In genomic region chr19:10830941-10831779, GRCh38 we compare ENCODE assay signal across 22 cellular contexts. TPM values are rescaled to one million over a fixed set of nuclear protein-coding genes. Genes with fewer than 3 reads are reported as not detected.
"Had no signal": no experiment of that assay in that cellular context is flagged by ENCODE, and none has a peak within 500 bp of the region (broad histone marks: within the 10 kb centered on the region; RNA-seq: fewer than 3 reads in every experiment).

No MANE protein-coding gene starts in this region.

- H3K4me1 ChIP-seq: foreskin keratinocyte, right lobe of liver had no signal

- DNase-seq: activated B cell treated with CpG ODN at 0.5 μM for 24 hours; activated CD4-positive, alpha-beta memory T cell treated with anti-CD3 and anti-CD28 coated beads, Interleukin-2, amount 10 ng/mL, durations not matched to agents 7 days and 5 days; activated CD4-positive, alpha-beta T cell treated with anti-CD3 and anti-CD28 coated beads for 48 hours; activated CD8-positive, alpha-beta memory T cell treated with anti-CD3 and anti-CD28 coated beads, Interleukin-2, amount 10 ng/mL, durations not matched to agents 7 days and 5 days; activated naive CD4-positive, alpha-beta T cell; activated naive CD8-positive, alpha-beta T cell treated with anti-CD3 and anti-CD28 coated beads for 36 hours; activated T-cell treated with anti-CD3 and anti-CD28 coated beads, Interleukin-2, amount 50 U/mL, for 1 hour; amniotic stem cell; dorsolateral prefrontal cortex; endodermal cell; foreskin keratinocyte; small intestine; stimulated activated CD4-positive, alpha-beta T cell treated with anti-CD3 and anti-CD28 coated beads, Interleukin-15, amount 100 ng/mL, for 24 hours; stimulated activated CD4-positive, alpha-beta T cell treated with anti-CD3 and anti-CD28 coated beads, Interleukin-2, amount 100 ng/mL, for 48 hours; stimulated activated naive CD8-positive, alpha-beta T cell treated with anti-CD3 and anti-CD28 coated beads, Interleukin-15, amount 100 ng/mL, for 72 hours; transverse colon had no signal

- H3K9ac ChIP-seq: parathyroid adenoma had no signal

- H3K27ac Mint-ChIP-seq: activated B cell treated with CpG ODN at 0.5 μM for 24 hours; activated CD4-positive, alpha-beta memory T cell treated with anti-CD3 and anti-CD28 coated beads, Interleukin-2, amount 10 ng/mL, durations not matched to agents 7 days and 5 days; activated CD8-positive, alpha-beta memory T cell treated with anti-CD3 and anti-CD28 coated beads, Interleukin-2, amount 10 ng/mL, durations not matched to agents 7 days and 5 days; activated naive CD8-positive, alpha-beta T cell treated with anti-CD3 and anti-CD28 coated beads for 36 hours; activated T-helper 17 cell treated with anti-CD3 and anti-CD28 coated beads, Interleukin-2, amount 50 U/mL, for 72 hours; endodermal cell had no signal

- H3K27me3 ChIP-seq: dorsolateral prefrontal cortex, foreskin keratinocyte, left lung, right lobe of liver, suprapubic skin, transverse colon had no signal

- H3K27ac ChIP-seq: foreskin keratinocyte, left lung, parathyroid adenoma, right lobe of liver, suprapubic skin, transverse colon had no signal

- H3K4me1 Mint-ChIP-seq: endodermal cell had no signal

- H3K27me3 Mint-ChIP-seq: activated B cell treated with CpG ODN at 0.5 μM for 24 hours; activated CD4-positive, alpha-beta memory T cell treated with anti-CD3 and anti-CD28 coated beads, Interleukin-2, amount 10 ng/mL, durations not matched to agents 7 days and 5 days; activated CD8-positive, alpha-beta memory T cell treated with anti-CD3 and anti-CD28 coated beads, Interleukin-2, amount 10 ng/mL, durations not matched to agents 7 days and 5 days; activated naive CD8-positive, alpha-beta T cell treated with anti-CD3 and anti-CD28 coated beads for 36 hours; activated T-helper 17 cell treated with anti-CD3 and anti-CD28 coated beads, Interleukin-2, amount 50 U/mL, for 72 hours; stimulated activated naive CD8-positive, alpha-beta T cell treated with anti-CD3 and anti-CD28 coated beads, Interleukin-15, amount 100 ng/mL, for 72 hours had no signal

- H3K9me3 Mint-ChIP-seq: activated B cell treated with CpG ODN at 0.5 μM for 24 hours; activated CD4-positive, alpha-beta memory T cell treated with anti-CD3 and anti-CD28 coated beads, Interleukin-2, amount 10 ng/mL, durations not matched to agents 7 days and 5 days; activated naive CD8-positive, alpha-beta T cell treated with anti-CD3 and anti-CD28 coated beads for 36 hours had no signal

- FAIRE-seq: small intestine had no signal

- H3K79me2 ChIP-seq: parathyroid adenoma had no signal

- H3K4me3 Mint-ChIP-seq: activated B cell treated with CpG ODN at 0.5 μM for 24 hours; activated CD4-positive, alpha-beta memory T cell treated with anti-CD3 and anti-CD28 coated beads, Interleukin-2, amount 10 ng/mL, durations not matched to agents 7 days and 5 days; activated CD8-positive, alpha-beta memory T cell treated with anti-CD3 and anti-CD28 coated beads, Interleukin-2, amount 10 ng/mL, durations not matched to agents 7 days and 5 days; activated naive CD8-positive, alpha-beta T cell treated with anti-CD3 and anti-CD28 coated beads for 36 hours; activated T-helper 17 cell treated with anti-CD3 and anti-CD28 coated beads, Interleukin-2, amount 50 U/mL, for 72 hours; endodermal cell; stimulated activated naive CD8-positive, alpha-beta T cell treated with anti-CD3 and anti-CD28 coated beads, Interleukin-15, amount 100 ng/mL, for 72 hours had no signal

- H2AFZ ChIP-seq: parathyroid adenoma had no signal

- H3K9me3 ChIP-seq: left lung, right lobe of liver, suprapubic skin, transverse colon had no signal

- ATAC-seq: activated CD8-positive, alpha-beta memory T cell treated with anti-CD3 and anti-CD28 coated beads, Interleukin-2, amount 10 ng/mL, durations not matched to agents 7 days and 5 days; activated T-helper 17 cell treated with anti-CD3 and anti-CD28 coated beads, Interleukin-2, amount 50 U/mL, for 72 hours; foreskin keratinocyte; left lung had no signal

- H3K4me3 ChIP-seq: dorsolateral prefrontal cortex, left lung, right lobe of liver, suprapubic skin, transverse colon had no signal

RNA-seq across cellular contexts. Expression of gene C19orf38, which starts 17.1 kb away (rescaled TPM):
- total RNA-seq: epithelial cell of proximal tubule, foreskin keratinocyte had no signal
